ENCODE assay signal across 25 cellular contexts in the genomic region with DNA sequence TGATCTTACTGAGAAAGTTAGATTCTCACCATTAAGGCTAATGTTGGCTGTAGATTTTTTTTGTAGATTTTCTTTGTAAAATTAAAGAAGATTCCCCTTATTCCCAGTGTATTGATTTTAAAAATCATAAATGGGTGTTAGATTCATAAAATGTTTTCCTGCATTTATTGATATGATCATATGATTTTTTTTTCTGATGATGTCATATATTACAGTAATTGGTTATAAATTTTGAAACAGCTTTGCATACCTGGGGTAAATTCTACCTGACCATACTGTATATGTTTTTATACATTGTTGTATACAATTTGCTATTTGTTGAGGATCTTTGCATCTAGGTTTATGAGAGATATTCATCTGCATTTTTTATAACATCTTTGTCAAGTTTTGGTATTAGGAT.
A peak's percentile ranks its signal among the peaks of the same experiment; 100 is the strongest.
DNase-seq lines count a peak whose midpoint lies in the region; ATAC-seq, FAIRE-seq and TF ChIP-seq lines count a peak whose summit lies in the region.
"Had no signal": no experiment of that assay in that cellular context is flagged by ENCODE, and none has a peak within 500 bp of the region (broad histone marks: within the 10 kb centered on the region; RNA-seq: fewer than 3 reads in every experiment).

No MANE protein-coding gene starts in this region.

- RAD21 ChIA-PET in GM12878 (lab: Charles Lee; ENCODE audit: unreplicated experiment): no interaction called here

- H3K4me1 Mint-ChIP-seq in activated naive CD8-positive, alpha-beta T cell treated with anti-CD3 and anti-CD28 coated beads for 36 hours: no peaks in the 10 kb centered on the region
- H3K4me1 Mint-ChIP-seq: B cell had no signal

- H2AFZ ChIP-seq in HepG2 (ENCODE audit: low read length) (no peak overlapping the region), GM12878 (ENCODE audit: control insufficient read depth, low read depth, low read length) (no peak overlapping the region)

- H3K27ac ChIP-seq in HepG2 (ENCODE audit: extremely low read length, insufficient read depth, low read length): no peak overlapping the region
- H3K27ac ChIP-seq in right lobe of liver: no peak overlapping the region
- H3K27ac ChIP-seq in GM12878 (ENCODE audit: control insufficient read depth, insufficient read depth): no peak overlapping the region
- no peak overlapping the region for H3K27ac ChIP-seq in kidney (ENCODE audit: low read depth in 2 of 2, low read length in 2 of 2)
- H3K27ac ChIP-seq: 22Rv1; A549; BLaER1 treated with 17β-estradiol and CSF1 and Interleukin-3, amounts not matched to agents 10 nM and 100 nM; C4-2B had no signal

- TF ChIP-seq CTCF in HepG2 (CRISPR knock-in tag; IDR thresholded peaks at IDR 0.05) (no peak), right lobe of liver (IDR thresholded peaks at IDR 0.05) (no peak), GM12878 (IDR thresholded peaks at IDR 0.05 in 2 of 3, conservative IDR thresholded peaks at IDR 0.05 in 1 of 3; ENCODE audit: control insufficient read depth in 2 of 3, extremely low read depth in 1 of 3, insufficient read depth in 1 of 3, low read depth in 3 of 3, low read length in 3 of 3) (no peak), kidney (IDR thresholded peaks at IDR 0.05; ENCODE audit: borderline replicate concordance, extremely low read depth, insufficient read depth) (no peak)

- DNase-seq in HepG2 (ENCODE audit: low spot score) (no peak), right lobe of liver (no peak), GM12878 (ENCODE audit: low read depth, low spot score) (no peak), kidney (no peak)
- DNase-seq in activated naive CD8-positive, alpha-beta T cell treated with anti-CD3 and anti-CD28 coated beads for 36 hours: no peak
- DNase-seq: AML-193; Caco-2; Calu3; CD4-positive, alpha-beta T cell; CD8-positive, alpha-beta T cell; DMS 273 treated with DMSO at 0.1 percent for 48 hours; DMS153; DMS53; DMS79; DND-41; EL; GDM1 had no signal

- no peak overlapping the region for H3K9ac ChIP-seq in HepG2 (ENCODE audit: insufficient read depth, low read depth, low read length)
- H3K9ac ChIP-seq in GM12878 (ENCODE audit: control insufficient read depth, insufficient read depth, low read length): no peak overlapping the region
- no peak overlapping the region for H3K9ac ChIP-seq in kidney (ENCODE audit: low read length in 2 of 2)
- H3K9ac ChIP-seq: BLaER1 treated with 17β-estradiol and CSF1 and Interleukin-3, amounts not matched to agents 10 nM and 100 nM had no signal

- H3K27me3 Mint-ChIP-seq in activated naive CD8-positive, alpha-beta T cell treated with anti-CD3 and anti-CD28 coated beads for 36 hours: no peaks in the 10 kb centered on the region
- H3K27me3 Mint-ChIP-seq: B cell; CD4-positive, alpha-beta T cell had no signal

- H3K27ac Mint-ChIP-seq in activated naive CD8-positive, alpha-beta T cell treated with anti-CD3 and anti-CD28 coated beads for 36 hours: no peak overlapping the region
- H3K27ac Mint-ChIP-seq: B cell; CD4-positive, alpha-beta T cell; CD8-positive, alpha-beta T cell had no signal

- H3K4me3 Mint-ChIP-seq in activated naive CD8-positive, alpha-beta T cell treated with anti-CD3 and anti-CD28 coated beads for 36 hours: no peak overlapping the region
- H3K4me3 Mint-ChIP-seq: B cell; CD4-positive, alpha-beta T cell; CD8-positive, alpha-beta T cell had no signal

- no peaks in the 10 kb centered on the region; the same call in 1 of the 2 replicates for H3K9me3 ChIP-seq in HepG2 (ENCODE audit: low read length)
- no peaks in the 10 kb centered on the region for H3K9me3 ChIP-seq in right lobe of liver
- no peaks in the 10 kb centered on the region for H3K9me3 ChIP-seq in GM12878 (replicated peaks; ENCODE audit: control insufficient read depth, insufficient read depth, low read length)
- no peaks in the 10 kb centered on the region for H3K9me3 ChIP-seq in kidney (ENCODE audit: control insufficient read depth in 1 of 2, low read length in 2 of 2)
- H3K9me3 ChIP-seq: A549, Caco-2 had no signal

- H3K4me3 ChIP-seq in HepG2 (replicated peaks in 1 of 3; ENCODE audit: insufficient read depth in 1 of 3, low read depth in 2 of 3, low read length in 3 of 3) (no peak overlapping the region), right lobe of liver (no peak overlapping the region), GM12878 (no peak overlapping the region), kidney (ENCODE audit: low read length in 2 of 2) (no peak overlapping the region)
- H3K4me3 ChIP-seq: A549; BLaER1 treated with 17β-estradiol and CSF1 and Interleukin-3, amounts not matched to agents 10 nM and 100 nM had no signal

- POLR2A ChIA-PET in HepG2 (lab: Yijun Ruan, JAX): no interaction called here
- POLR2A ChIA-PET in GM12878 (lab: Charles Lee): no interaction called here

- CTCF ChIA-PET in HepG2 (lab: Yijun Ruan, JAX; ENCODE audit: low intra/inter-chr PET ratio, low total read pairs) (no interaction called here), GM12878 (lab: Yijun Ruan, JAX) (no interaction called here)

- H3K36me3 ChIP-seq in HepG2 (replicated peaks in 1 of 2; ENCODE audit: control insufficient read depth in 1 of 2, insufficient read depth in 2 of 2, low read length in 2 of 2) (no peaks in the 10 kb centered on the region), right lobe of liver (no peaks in the 10 kb centered on the region), GM12878 (ENCODE audit: control insufficient read depth in 2 of 2, insufficient read depth in 2 of 2, low read length in 1 of 2) (no peaks in the 10 kb centered on the region), kidney (ENCODE audit: control insufficient read depth in 1 of 2, insufficient read depth in 2 of 2, low read length in 2 of 2) (no peaks in the 10 kb centered on the region)
- H3K36me3 ChIP-seq: BLaER1 treated with 17β-estradiol and CSF1 and Interleukin-3, amounts not matched to agents 10 nM and 100 nM had no signal

- no TSS peak for BruUV-seq in HepG2 (replicated peaks; lab: Mats Ljungman, UMichigan)
- no TSS peak for BruUV-seq in GM12878 (replicated peaks; lab: Mats Ljungman, UMichigan)

- intact Hi-C loops in HepG2 (cut with micrococcal nuclease; ENCODE audit: unreplicated experiment): no loop called here
- intact Hi-C loops in right lobe of liver (cut with DNase I): no loop called here
- intact Hi-C loops in GM12878 (cut with micrococcal nuclease; ENCODE audit: unreplicated experiment): no loop called here
- intact Hi-C loops in kidney (cut with DNase I): no loop called here

- H3K4me1 ChIP-seq in HepG2 (ENCODE audit: insufficient read depth, low read length) (no peaks in the 10 kb centered on the region), right lobe of liver (no peaks in the 10 kb centered on the region), GM12878 (ENCODE audit: control insufficient read depth, insufficient read depth, low read length) (no peaks in the 10 kb centered on the region), kidney (ENCODE audit: control insufficient read depth in 1 of 2, insufficient read depth in 1 of 2, low read depth in 1 of 2, low read length in 2 of 2) (no peaks in the 10 kb centered on the region)
- H3K4me1 ChIP-seq: A549; BLaER1 treated with 17β-estradiol and CSF1 and Interleukin-3, amounts not matched to agents 10 nM and 100 nM; Caco-2 had no signal

- H3K4me2 ChIP-seq in HepG2 (ENCODE audit: low read depth, low read length): no peak overlapping the region
- H3K4me2 ChIP-seq in GM12878 (ENCODE audit: control insufficient read depth, insufficient read depth): no peak overlapping the region
- H3K4me2 ChIP-seq: A549; BLaER1 treated with 17β-estradiol and CSF1 and Interleukin-3, amounts not matched to agents 10 nM and 100 nM had no signal

- TF ChIP-seq EP300 in HepG2 (IDR thresholded peaks at IDR 0.05; ENCODE audit: low read depth in 2 of 2, low read length in 2 of 2) (no peak), HepG2 (CRISPR knock-in tag; IDR thresholded peaks at IDR 0.05; ENCODE audit: borderline replicate concordance) (no peak), GM12878 (IDR thresholded peaks at IDR 0.05; ENCODE audit: borderline replicate concordance in 1 of 2, control insufficient read depth in 1 of 2, low read depth in 2 of 2, low read length in 2 of 2) (no peak)

- TF ChIP-seq POLR2A in HepG2 (IDR thresholded peaks at IDR 0.05; ENCODE audit: insufficient read depth in 1 of 2, low read depth in 2 of 2, low read length in 2 of 2): no peak
- TF ChIP-seq POLR2A in right lobe of liver (IDR thresholded peaks at IDR 0.05): no peak
- TF ChIP-seq POLR2A in GM12878 (IDR thresholded peaks at IDR 0.05; ENCODE audit: low read depth, low read length): no peak

- no peaks in the 10 kb centered on the region for H4K20me1 ChIP-seq in HepG2 (ENCODE audit: insufficient read depth, low read length)
- H4K20me1 ChIP-seq in GM12878 (ENCODE audit: control insufficient read depth, insufficient read depth): no peaks in the 10 kb centered on the region
- H4K20me1 ChIP-seq: BLaER1 treated with 17β-estradiol and CSF1 and Interleukin-3, amounts not matched to agents 10 nM and 100 nM had no signal

- SMC1A ChIA-PET in GM12878 (lab: Charles Lee; ENCODE audit: uncharacterized antibody, unreplicated experiment): interaction anchor here (1.2 kb wide), 2 partner anchors 12 to 56 kb away, joined by 3 read pairs; no protein-coding TSS in a partner anchor

- in situ Hi-C loops in HepG2 (cut with HindIII; ENCODE audit: extremely low pct_ligation_motif_present, low pct_unique_long_range_greater_than_20kb) (no loop called here), GM12878 (cut with MboI) (no loop called here)

- no peaks in the 10 kb centered on the region for H3K79me2 ChIP-seq in HepG2 (ENCODE audit: insufficient read depth, low read length)
- no peaks in the 10 kb centered on the region for H3K79me2 ChIP-seq in GM12878 (ENCODE audit: control insufficient read depth, insufficient read depth, low read length)

- peaks cover 5% of the 10 kb centered on the region for H3K9me3 Mint-ChIP-seq in activated naive CD8-positive, alpha-beta T cell treated with anti-CD3 and anti-CD28 coated beads for 36 hours

- TF ChIP-seq RAD21 in HepG2 (CRISPR knock-in tag; IDR thresholded peaks at IDR 0.05) (no peak), GM12878 (IDR thresholded peaks at IDR 0.05; ENCODE audit: insufficient read depth, low read depth, low read length) (no peak)

- H3K36me3 Mint-ChIP-seq in activated naive CD8-positive, alpha-beta T cell treated with anti-CD3 and anti-CD28 coated beads for 36 hours: no peaks in the 10 kb centered on the region
- H3K36me3 Mint-ChIP-seq: CD8-positive, alpha-beta T cell had no signal

- FAIRE-seq in HepG2 (lab: Jason Lieb, UNC) (no peak), GM12878 (lab: Jason Lieb, UNC) (no peak), kidney (lab: Jason Lieb, UNC) (peak; percentile 19)
- FAIRE-seq: GM12891, GM19239 had no signal

- H3K27me3 ChIP-seq in HepG2 (ENCODE audit: control insufficient read depth in 1 of 2, insufficient read depth in 2 of 2, low read length in 2 of 2) (no peaks in the 10 kb centered on the region), right lobe of liver (peaks cover 0 to 3% of the 10 kb centered on the region in 2 donors), GM12878 (replicated peaks in 1 of 2; ENCODE audit: control insufficient read depth in 2 of 2, insufficient read depth in 2 of 2, low read length in 1 of 2) (no peaks in the 10 kb centered on the region)

- no peak for ATAC-seq in HepG2
- ATAC-seq in right lobe of liver: no peak
- no peak for ATAC-seq in GM12878
- ATAC-seq in GM19452 (IDR thresholded peaks at IDR 0.05; ENCODE audit: unreplicated experiment): no peak
- ATAC-seq: A549; CD8-positive, alpha-beta T cell had no signal

TF ChIP-seq in GM12878, 131 proteins besides CTCF, POLR2A, EP300 and RAD21 (continues in another document):
- TF ChIP-seq FOXK2 (IDR thresholded peaks at IDR 0.05): no peak
- no peak for TF ChIP-seq KDM1A (IDR thresholded peaks at IDR 0.05; ENCODE audit: borderline replicate concordance)
